ENCODE assay signal across 1 cellular context in the genomic region with DNA sequence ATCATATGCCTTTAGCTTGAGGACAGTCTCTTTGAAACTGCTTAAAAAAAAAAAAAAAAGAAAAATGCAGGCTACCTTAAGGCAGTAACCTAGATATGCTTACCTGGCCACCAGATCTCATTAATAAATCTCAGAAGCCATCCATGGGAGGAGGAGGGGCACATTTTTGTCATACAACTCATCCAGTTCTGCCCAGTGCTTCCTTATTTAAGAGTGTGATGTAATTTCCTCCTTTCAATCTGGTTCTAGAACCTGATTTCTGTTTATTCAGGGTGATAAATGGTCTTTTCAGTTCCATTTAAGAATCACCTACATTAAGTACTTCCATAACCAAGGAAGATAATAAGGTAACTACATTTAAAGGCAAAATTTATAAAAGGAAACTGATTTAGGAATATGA.
TF ChIP-seq lines count a peak whose summit lies in the region.

No MANE protein-coding gene starts in this region.

TF ChIP-seq in GM12878, 131 proteins besides CTCF, POLR2A, EP300 and RAD21:
- no peak for TF ChIP-seq SREBF1 (IDR thresholded peaks at IDR 0.05; ENCODE audit: low read length)
- TF ChIP-seq EZH2 (IDR thresholded peaks at IDR 0.05; ENCODE audit: borderline replicate concordance, control insufficient read depth, low read depth, low read length) = no peak
- TF ChIP-seq RCOR1 (conservative IDR thresholded peaks at IDR 0.05; ENCODE audit: low read depth, low read length) = no peak
- TF ChIP-seq, protein P1, sequence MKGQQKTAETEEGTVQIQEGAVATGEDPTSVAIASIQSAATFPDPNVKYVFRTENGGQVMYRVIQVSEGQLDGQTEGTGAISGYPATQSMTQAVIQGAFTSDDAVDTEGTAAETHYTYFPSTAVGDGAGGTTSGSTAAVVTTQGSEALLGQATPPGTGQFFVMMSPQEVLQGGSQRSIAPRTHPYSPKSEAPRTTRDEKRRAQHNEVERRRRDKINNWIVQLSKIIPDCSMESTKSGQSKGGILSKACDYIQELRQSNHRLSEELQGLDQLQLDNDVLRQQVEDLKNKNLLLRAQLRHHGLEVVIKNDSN (IDR thresholded peaks at IDR 0.05; ENCODE audit: borderline replicate concordance, extremely low read length, insufficient read depth, low read depth, low read length) = no peak
- no peak for TF ChIP-seq JUNB (IDR thresholded peaks at IDR 0.05)
- no peak for TF ChIP-seq POU2F2 (IDR thresholded peaks at IDR 0.05; ENCODE audit: borderline replicate concordance, low read depth, low read length)
- no peak for TF ChIP-seq CBFB (IDR thresholded peaks at IDR 0.05; ENCODE audit: low read depth)
- TF ChIP-seq, protein P2, sequence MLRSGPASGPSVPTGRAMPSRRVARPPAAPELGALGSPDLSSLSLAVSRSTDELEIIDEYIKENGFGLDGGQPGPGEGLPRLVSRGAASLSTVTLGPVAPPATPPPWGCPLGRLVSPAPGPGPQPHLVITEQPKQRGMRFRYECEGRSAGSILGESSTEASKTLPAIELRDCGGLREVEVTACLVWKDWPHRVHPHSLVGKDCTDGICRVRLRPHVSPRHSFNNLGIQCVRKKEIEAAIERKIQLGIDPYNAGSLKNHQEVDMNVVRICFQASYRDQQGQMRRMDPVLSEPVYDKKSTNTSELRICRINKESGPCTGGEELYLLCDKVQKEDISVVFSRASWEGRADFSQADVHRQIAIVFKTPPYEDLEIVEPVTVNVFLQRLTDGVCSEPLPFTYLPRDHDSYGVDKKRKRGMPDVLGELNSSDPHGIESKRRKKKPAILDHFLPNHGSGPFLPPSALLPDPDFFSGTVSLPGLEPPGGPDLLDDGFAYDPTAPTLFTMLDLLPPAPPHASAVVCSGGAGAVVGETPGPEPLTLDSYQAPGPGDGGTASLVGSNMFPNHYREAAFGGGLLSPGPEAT (IDR thresholded peaks at IDR 0.05; ENCODE audit: low read depth) = no peak
- no peak for TF ChIP-seq SP1 (IDR thresholded peaks at IDR 0.05; ENCODE audit: low read depth, low read length)
